ENCODE assay signal across 18 cellular contexts in the genomic region with DNA sequence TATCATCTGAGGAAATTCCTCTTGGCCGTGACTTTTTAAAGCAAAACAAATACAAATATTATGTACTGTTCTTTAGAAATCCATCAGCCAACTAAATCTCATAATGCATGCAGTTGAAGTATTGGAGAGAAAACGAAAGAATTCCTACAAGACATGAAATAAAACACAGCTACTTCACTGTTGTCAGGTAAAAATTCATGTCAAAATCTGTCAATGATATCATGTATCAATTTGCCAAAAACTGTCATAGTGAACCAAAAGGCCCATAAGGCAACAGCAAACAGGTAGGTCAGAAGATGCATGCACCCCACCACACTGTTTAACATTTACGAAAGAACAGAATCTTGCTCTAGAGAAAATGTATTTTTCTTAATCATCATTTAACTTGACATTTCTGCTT. TPM values are rescaled to one million over a fixed set of nuclear protein-coding genes. Genes with fewer than 3 reads are reported as not detected.
DNase-seq lines count a peak whose midpoint lies in the region; ATAC-seq and TF ChIP-seq lines count a peak whose summit lies in the region.
"Had no signal": no experiment of that assay in that cellular context is flagged by ENCODE, and none has a peak within 500 bp of the region (broad histone marks: within the 10 kb centered on the region; RNA-seq: fewer than 3 reads in every experiment).

No MANE protein-coding gene starts in this region.

- H3K79me1 ChIP-seq in mesenchymal stem cell (replicated peaks; ENCODE audit: low read length, poor library complexity, severe bottlenecking) = peaks cover 8% of the 10 kb centered on the region

- no peak overlapping the region for H3K27ac ChIP-seq in mesenchymal stem cell (ENCODE audit: low read length, poor library complexity, severe bottlenecking)

- in situ Hi-C loops in G401 (cut with HindIII; ENCODE audit: low sequenced_read_pairs) = no loop called here

- H3K4me1 Mint-ChIP-seq in HFFc6 (ENCODE audit: low read depth) = peaks cover 15% of the 10 kb centered on the region

- no peaks in the 10 kb centered on the region for H3K27me3 Mint-ChIP-seq in HFFc6 (ENCODE audit: insufficient read depth)
- H3K27me3 Mint-ChIP-seq: CD4-positive, alpha-beta memory T cell had no signal

- H3K4me3 Mint-ChIP-seq in HFFc6 = peak overlapping the region; percentile 67
- H3K4me3 Mint-ChIP-seq: CD4-positive, alpha-beta memory T cell had no signal

- ATAC-seq in HG03521 (IDR thresholded peaks at IDR 0.05; ENCODE audit: unreplicated experiment) = no peak

- H3K36me3 ChIP-seq in mesenchymal stem cell (ENCODE audit: control insufficient read depth in 1 of 2, insufficient read depth in 2 of 2, low read depth in 1 of 2, low read length in 2 of 2) = peaks cover 0 to 5% of the 10 kb centered on the region in 2 experiments

- H2BK120ac ChIP-seq in mesenchymal stem cell (ENCODE audit: low read depth, low read length) = no peak overlapping the region

- no peak overlapping the region for H2BK15ac ChIP-seq in mesenchymal stem cell (ENCODE audit: low read depth, poor library complexity, severe bottlenecking)

- no peak overlapping the region for H2AK5ac ChIP-seq in mesenchymal stem cell (ENCODE audit: low read length, severe bottlenecking)

- H3K27ac Mint-ChIP-seq in HFFc6 = no peak overlapping the region

- H3K4me1 ChIP-seq in mesenchymal stem cell (ENCODE audit: control insufficient read depth, insufficient read depth, low read depth, low read length) = no peaks in the 10 kb centered on the region

- 92% methylated on average over 2 of the region's 3 CpGs for WGBS in mesenchymal stem cell

- no peak overlapping the region for H3K4ac ChIP-seq in mesenchymal stem cell (ENCODE audit: low read depth in 1 of 2, low read length in 2 of 2)

- peak; percentile 64 for DNase-seq in G401 (ENCODE audit: low spot score)
- no peak for DNase-seq in HFFc6
- peak; percentile 62 for DNase-seq in cerebellar cortex (ENCODE audit: low spot score)
- DNase-seq in mesenchymal stem cell = no peak
- DNase-seq in stimulated activated CD4-positive, alpha-beta T cell treated with anti-CD3 and anti-CD28 coated beads, Interleukin-12 subunit alpha, Interleukin-12 subunit beta, amount 100 ng/mL, for 4 hours = no peak
- DNase-seq in HT-29 (ENCODE audit: low spot score) = no peak
- DNase-seq: CD4-positive, alpha-beta memory T cell; DMS153; NCI-H1105; NCI-H1694; NCI-H2081 treated with DMSO at 0.1 percent for 48 hours; NCI-H510A; NCI-H748 treated with DMSO at 0.1 percent for 48 hours; SHP77 treated with DMSO at 0.1 percent for 48 hours had no signal

- no peaks in the 10 kb centered on the region for H3K27me3 ChIP-seq in mesenchymal stem cell (ENCODE audit: control insufficient read depth in 1 of 2, insufficient read depth in 1 of 2, low read length in 2 of 2)

- H3K4me3 ChIP-seq in mesenchymal stem cell (ENCODE audit: insufficient read depth in 1 of 2, low read depth in 1 of 2, low read length in 2 of 2) = no peak overlapping the region

- no peaks in the 10 kb centered on the region for H3K9me3 Mint-ChIP-seq in HFFc6
- H3K9me3 Mint-ChIP-seq: CD4-positive, alpha-beta memory T cell had no signal

- H3K4me2 ChIP-seq in mesenchymal stem cell (ENCODE audit: low read length, poor library complexity, severe bottlenecking) = no peak overlapping the region

- no peak overlapping the region for H3K23ac ChIP-seq in mesenchymal stem cell (ENCODE audit: low read length in 2 of 2)

- no peak overlapping the region for H4K8ac ChIP-seq in mesenchymal stem cell (ENCODE audit: low read length)

- no peak overlapping the region for H2BK12ac ChIP-seq in mesenchymal stem cell (ENCODE audit: low read length in 2 of 2)

- H4K91ac ChIP-seq in mesenchymal stem cell (ENCODE audit: low read length) = no peak overlapping the region

- no peak for TF ChIP-seq CTCF in HFFc6 (IDR thresholded peaks at IDR 0.05)

- H3K9me3 ChIP-seq in mesenchymal stem cell (ENCODE audit: control insufficient read depth, low read length) = no peaks in the 10 kb centered on the region

- no peak overlapping the region for H3K18ac ChIP-seq in mesenchymal stem cell (ENCODE audit: low read depth in 1 of 2, low read length in 2 of 2)

- no peaks in the 10 kb centered on the region for H3K36me3 Mint-ChIP-seq in HFFc6 (ENCODE audit: low read depth)

- H3K9ac ChIP-seq in mesenchymal stem cell (ENCODE audit: low read length) = peak overlapping the region; percentile 31

- no peak overlapping the region for H2AFZ ChIP-seq in mesenchymal stem cell (ENCODE audit: low read depth, low read length)

- H2BK5ac ChIP-seq in mesenchymal stem cell (ENCODE audit: low read depth, low read length, poor library complexity, severe bottlenecking) = no peak overlapping the region

- no peak overlapping the region for H3K14ac ChIP-seq in mesenchymal stem cell (ENCODE audit: low read length in 2 of 2)

RNA-seq across cellular contexts. Expression of gene GPR22, which starts 2.3 kb away (rescaled TPM):
- not detected in 2 replicates for total RNA-seq in G401 (2014; rRNA removed; shearing (Covaris generic))
- total RNA-seq in HFFc6 (2021; fragmentation: NEBNext Ultra II Directional; extraction: Animal tissue kit (Norgen Biotek cat#: 25700)) = not detected
- not detected for polyA plus RNA-seq in mesenchymal stem cell (2013, experiment 1 of 2)
- polyA plus RNA-seq in mesenchymal stem cell (2013, experiment 2 of 2) = not detected
- not detected in 2 replicates for total RNA-seq in HT-29 (2014; rRNA removed; shearing (Covaris generic))
- total RNA-seq: CD4-positive, alpha-beta memory T cell; H1; OCI-LY7 had no signal
- polyA plus RNA-seq: BJ had no signal

Comparison
In these comparisons a context has a peak if more than half of its experiments do, and no peak if none do; other contexts are left out.
1. DNase-seq: peak in G401 (single experiment) and cerebellar cortex (single experiment); none in HFFc6 (single experiment), mesenchymal stem cell (single experiment), stimulated activated CD4-positive, alpha-beta T cell treated with anti-CD3 and anti-CD28 coated beads, Interleukin-12 subunit alpha, Interleukin-12 subunit beta, amount 100 ng/mL, for 4 hours (single experiment) and HT-29 (single experiment).